Comparison of ENCODE assay signal across 16 cellular contexts in the genomic region with DNA sequence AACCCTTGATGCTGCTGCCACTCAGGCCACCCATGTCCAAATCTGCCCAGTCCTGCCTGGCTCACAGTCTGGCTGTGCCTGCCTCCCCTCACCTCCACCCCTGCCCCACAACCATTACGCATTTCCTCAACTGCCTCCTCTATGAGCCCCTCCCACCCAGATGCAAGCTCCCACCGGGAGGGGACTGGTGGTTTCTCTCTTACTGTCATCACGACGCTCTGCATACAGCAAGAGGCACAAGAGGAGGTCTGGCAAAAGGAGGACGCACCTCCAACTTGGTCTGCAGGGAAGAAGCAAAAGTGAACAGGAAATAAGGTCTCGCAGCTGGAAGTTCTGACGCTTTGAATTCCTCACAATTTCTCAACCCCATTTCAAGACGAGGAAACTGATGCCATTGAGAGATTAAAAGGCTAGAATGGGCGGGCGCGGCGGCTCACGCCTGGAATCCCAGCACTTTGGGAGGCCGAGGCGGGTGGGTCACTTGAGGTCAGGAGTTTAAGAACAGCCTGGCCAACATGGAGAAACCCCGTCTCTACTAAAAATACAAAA. TPM values are rescaled to one million over a fixed set of nuclear protein-coding genes. Genes with fewer than 3 reads are reported as not detected.
DNase-seq lines count a peak whose midpoint lies in the region; TF ChIP-seq lines count a peak whose summit lies in the region.
"Had no signal": no experiment of that assay in that cellular context is flagged by ENCODE, and none has a peak within 500 bp of the region (broad histone marks: within the 10 kb centered on the region; RNA-seq: fewer than 3 reads in every experiment).

No MANE protein-coding gene starts in this region.

- H3K4me2 ChIP-seq in neuronal stem cell (ENCODE audit: insufficient read depth, low read length, poor library complexity, severe bottlenecking) (no peak overlapping the region), H9 (ENCODE audit: insufficient read depth, insufficient read length, low read length) (no peak overlapping the region)

- H3K4me3 ChIP-seq in NB4 (ENCODE audit: low read depth, low read length), result no peak overlapping the region
- no peak overlapping the region for H3K4me3 ChIP-seq in neuronal stem cell (ENCODE audit: low read length in 2 of 2)
- no peak overlapping the region for H3K4me3 ChIP-seq in adrenal gland
- H3K4me3 ChIP-seq: SJCRH30 had no signal

- H3K36me3 ChIP-seq in neuronal stem cell (replicated peaks in 1 of 2; ENCODE audit: control insufficient read depth in 2 of 2, insufficient read depth in 2 of 2, low read length in 2 of 2) (no peaks in the 10 kb centered on the region), adrenal gland (replicated peaks in 1 of 2) (no peaks in the 10 kb centered on the region)
- H3K36me3 ChIP-seq: SJCRH30 had no signal

- H3K23ac ChIP-seq in neuronal stem cell (ENCODE audit: low read depth, low read length, poor library complexity), result peak overlapping the region; percentile 95
- H3K23ac ChIP-seq in H9 (ENCODE audit: insufficient read length, low read depth, low read length), result no peak overlapping the region

- no peaks in the 10 kb centered on the region for H4K20me1 ChIP-seq in H9 (ENCODE audit: control insufficient read depth, insufficient read depth, insufficient read length)

- H3K9me3 ChIP-seq in neuronal stem cell (replicated peaks in 1 of 2; ENCODE audit: control insufficient read depth in 2 of 2, insufficient read depth in 1 of 2, low read depth in 1 of 2, low read length in 2 of 2), result peaks cover 0 to 4% of the 10 kb centered on the region in 2 donors
- H3K9me3 ChIP-seq in H9 (ENCODE audit: control insufficient read depth, low read depth, low read length), result no peaks in the 10 kb centered on the region
- no peaks in the 10 kb centered on the region for H3K9me3 ChIP-seq in adrenal gland (replicated peaks in 1 of 3)
- H3K9me3 ChIP-seq: SJCRH30 had no signal

- peaks cover 0 to 27% (median 0%) of the 10 kb centered on the region in 3 experiments for H3K27me3 ChIP-seq in neuronal stem cell (ENCODE audit: control insufficient read depth in 3 of 3, insufficient read depth in 3 of 3, low read depth in 1 of 3, low read length in 3 of 3)
- H3K27me3 ChIP-seq in H9 (ENCODE audit: insufficient read depth, low read length), result no peaks in the 10 kb centered on the region
- H3K27me3 ChIP-seq in adrenal gland, result no peaks in the 10 kb centered on the region
- H3K27me3 ChIP-seq: SJCRH30 had no signal

- H3K14ac ChIP-seq in neuronal stem cell (ENCODE audit: low read length), result peak overlapping the region; percentile 71
- H3K14ac ChIP-seq in H9 (ENCODE audit: insufficient read depth, low read length), result no peak overlapping the region; the same call in 1 of the 2 replicates

- H2BK120ac ChIP-seq in neuronal stem cell (ENCODE audit: low read depth, low read length) (no peak overlapping the region), H9 (ENCODE audit: low read depth, low read length, poor library complexity, severe bottlenecking) (no peak overlapping the region)

- H3K23me2 ChIP-seq in H9 (ENCODE audit: insufficient read length, low read depth, low read length, poor library complexity, severe bottlenecking), result no peaks in the 10 kb centered on the region

- H2BK12ac ChIP-seq in neuronal stem cell (ENCODE audit: low read length) (no peak overlapping the region), H9 (ENCODE audit: insufficient read length, low read depth, low read length) (no peak overlapping the region)

- H3K4me3 Mint-ChIP-seq in chondrocyte (ENCODE audit: unreplicated experiment) (no peak overlapping the region), H9 (no peak overlapping the region)
- H3K4me3 Mint-ChIP-seq: CD8-positive, alpha-beta T cell had no signal

- no peak overlapping the region for H3K9ac ChIP-seq in neuronal stem cell (ENCODE audit: low read depth, low read length, poor library complexity)
- no peak overlapping the region for H3K9ac ChIP-seq in H9 (ENCODE audit: extremely low read depth, insufficient read length, low read length)

- no peak for TF ChIP-seq POLR2A in NB4 (IDR thresholded peaks at IDR 0.05; ENCODE audit: extremely low read depth, insufficient read length)
- no peak for TF ChIP-seq POLR2A in adrenal gland (IDR thresholded peaks at IDR 0.05)

- H4K5ac ChIP-seq in H9 (ENCODE audit: insufficient read length, low read depth, low read length), result no peak overlapping the region

- H3K79me1 ChIP-seq in neuronal stem cell (ENCODE audit: low read depth, low read length), result no peaks in the 10 kb centered on the region
- H3K79me1 ChIP-seq in H9 (ENCODE audit: insufficient read depth, low read depth, low read length, poor library complexity, severe bottlenecking), result no peaks in the 10 kb centered on the region

- H3K27ac Mint-ChIP-seq in chondrocyte (ENCODE audit: unreplicated experiment) (no peak overlapping the region), H9 (no peak overlapping the region)
- H3K27ac Mint-ChIP-seq: CD8-positive, alpha-beta T cell had no signal

- H3K4ac ChIP-seq in neuronal stem cell (ENCODE audit: low read length), result peak overlapping the region; percentile 23
- H3K4ac ChIP-seq in H9 (ENCODE audit: low read depth, low read length), result no peak overlapping the region

- no peak overlapping the region for H2AFZ ChIP-seq in neuronal stem cell (ENCODE audit: low read length)
- no peak overlapping the region for H2AFZ ChIP-seq in H9 (ENCODE audit: low read length)

- H2BK5ac ChIP-seq in neuronal stem cell (ENCODE audit: low read length) (no peak overlapping the region), H9 (ENCODE audit: insufficient read length, low read length) (no peak overlapping the region)

- H3K4me1 Mint-ChIP-seq in chondrocyte (ENCODE audit: low read depth), result peaks cover 7% of the 10 kb centered on the region
- peaks cover 10 to 11% of the 10 kb centered on the region in 2 experiments for H3K4me1 Mint-ChIP-seq in H9

- H3K9me3 Mint-ChIP-seq in chondrocyte (ENCODE audit: low read depth), result no peaks in the 10 kb centered on the region
- H3K9me3 Mint-ChIP-seq in H9, result peaks cover 0 to 3% of the 10 kb centered on the region in 2 experiments; a peak in 1 of 5 replicates
- H3K9me3 Mint-ChIP-seq: CD8-positive, alpha-beta T cell had no signal

- H4K91ac ChIP-seq in neuronal stem cell (ENCODE audit: low read depth, low read length, poor library complexity), result no peak overlapping the region
- no peak overlapping the region for H4K91ac ChIP-seq in H9 (ENCODE audit: insufficient read length, low read depth, low read length)

- H3K27me3 Mint-ChIP-seq in chondrocyte (ENCODE audit: low read depth) (no peaks in the 10 kb centered on the region), H9 (ENCODE audit: low read depth) (peaks cover 12% of the 10 kb centered on the region)

- no peak for TF ChIP-seq CTCF in NB4 (IDR thresholded peaks at IDR 0.05; ENCODE audit: low read depth, low read length)
- TF ChIP-seq CTCF in chondrocyte (IDR thresholded peaks at IDR 0.05), result no peak
- TF ChIP-seq CTCF in H9 (conservative IDR thresholded peaks at IDR 0.05), result no peak
- no peak for TF ChIP-seq CTCF in adrenal gland (IDR thresholded peaks at IDR 0.05)

- no peak overlapping the region for H4K8ac ChIP-seq in neuronal stem cell (ENCODE audit: low read depth, low read length)
- H4K8ac ChIP-seq in H9 (replicated peaks; ENCODE audit: insufficient read length, low read depth, low read length), result no peak overlapping the region

- H3K36me3 Mint-ChIP-seq in chondrocyte (ENCODE audit: low read depth) (no peaks in the 10 kb centered on the region), H9 (ENCODE audit: insufficient read depth in 1 of 3, low read depth in 3 of 3) (no peaks in the 10 kb centered on the region)
- H3K36me3 Mint-ChIP-seq: CD8-positive, alpha-beta T cell had no signal

- H3K27ac ChIP-seq in neuronal stem cell (replicated peaks; ENCODE audit: low read length), result no peak overlapping the region
- no peak overlapping the region for H3K27ac ChIP-seq in H9 (ENCODE audit: insufficient read length, low read depth, low read length)
- no peak overlapping the region for H3K27ac ChIP-seq in adrenal gland
- H3K27ac ChIP-seq: SJCRH30 had no signal

- H2BK20ac ChIP-seq in H9 (ENCODE audit: low read depth, low read length, poor library complexity, severe bottlenecking), result no peak overlapping the region

- no peak overlapping the region for H3K56ac ChIP-seq in H9 (ENCODE audit: insufficient read length, low read depth, low read length)

- no peak overlapping the region for H3T11ph ChIP-seq in H9 (ENCODE audit: low read length)

- H2AK5ac ChIP-seq in neuronal stem cell (ENCODE audit: low read depth, low read length) (no peak overlapping the region), H9 (ENCODE audit: insufficient read length, low read length) (no peak overlapping the region)

- H3K4me1 ChIP-seq in neuronal stem cell (ENCODE audit: control insufficient read depth in 2 of 2, insufficient read depth in 1 of 2, low read depth in 1 of 2, low read length in 2 of 2), result no peaks in the 10 kb centered on the region
- H3K4me1 ChIP-seq in H9 (ENCODE audit: insufficient read depth, low read length), result no peaks in the 10 kb centered on the region
- H3K4me1 ChIP-seq in adrenal gland (replicated peaks in 1 of 2), result peaks cover 0 to 11% of the 10 kb centered on the region in 2 donors
- H3K4me1 ChIP-seq: SJCRH30 had no signal

- intact Hi-C loops in adrenal gland (cut with DNase I), result no loop called here

- peak overlapping the region; percentile 38 for H3K18ac ChIP-seq in neuronal stem cell (ENCODE audit: low read length)
- H3K18ac ChIP-seq in H9 (ENCODE audit: insufficient read length, low read depth, low read length), result no peak overlapping the region

- no peaks in the 10 kb centered on the region for H3K79me2 ChIP-seq in H9 (ENCODE audit: insufficient read depth, low read length)

- DNase-seq in ELF-1 (ENCODE audit: low read depth, low spot score) (peak; percentile 47), NB4 (ENCODE audit: low read depth) (peak; percentile 23), chondrocyte (ENCODE audit: low spot score) (peak; percentile 42), neuronal stem cell (ENCODE audit: low spot score) (no peak), medulla oblongata (ENCODE audit: extremely low spot score) (no peak), H9 (no peak), KG1 (lab: John Stamatoyannopoulos, UW) (no peak), adrenal gland (no peak)
- DNase-seq: CD8-positive, alpha-beta T cell; NCI-H1092; NCI-H1694; NCI-H69; NK-92 treated with Interleukin-12 subunit alpha and Interleukin-12 subunit beta, amount 100 ng/mL, for 24 hours; RPMI8226; SJCRH30 had no signal

- H2BK15ac ChIP-seq in neuronal stem cell (ENCODE audit: low read length) (peak overlapping the region; percentile 37), H9 (ENCODE audit: low read depth, low read length) (no peak overlapping the region)

- WGBS in neuronal stem cell (ENCODE audit: extremely low coverage in 2 of 2, insufficient read length in 2 of 2, insufficient replicate concordance in 1 of 2), 2 donors, result no CpG with 5 or more reads among the region's 16 CpGs
- no CpG with 5 or more reads among the region's 16 CpGs for WGBS in H9 (ENCODE audit: extremely low coverage, insufficient read length, low lambda C conversion rate)
- WGBS in adrenal gland, 4 donors, result 73 to 84% (median 83%) methylated on average over 16 of the region's 16 CpGs

RNA-seq across cellular contexts. Expression of a gene that starts 42.3 kb away (rescaled TPM):
- not detected in 3 replicates for total RNA-seq in chondrocyte
- polyA plus RNA-seq in neuronal stem cell (2013, experiment 1 of 2), result 0.03 TPM
- polyA plus RNA-seq in neuronal stem cell (2013, experiment 2 of 2), result not detected
- 0.70 and 1.2 TPM in 2 replicates for total RNA-seq in H9 (2021)
- total RNA-seq in adrenal gland, result under 1 TPM in 3 of 8 donors, not detected in 5; 0.04 to 0.14 (median 0.04) TPM
- polyA plus RNA-seq in adrenal gland, result under 1 TPM in 2 of 3 donors, not detected in 1; 0.03 to 0.16 TPM
- total RNA-seq: CD8-positive, alpha-beta T cell; H4 had no signal

RNA-seq across cellular contexts. Expression of a gene that starts 54.3 kb away (rescaled TPM):
- total RNA-seq in chondrocyte (35.5 to 39.8 TPM (median 38.6 TPM) in 3 replicates), H9 (2021) (34.5 and 35.3 TPM in 2 replicates), adrenal gland (10 to 100 TPM in 6 of 8 donors, 1 to 10 TPM in 2; 5.8 to 48.5 (median 24.7) TPM)
- 21.3 TPM for polyA plus RNA-seq in neuronal stem cell (2013, experiment 1 of 2)
- 20.7 TPM for polyA plus RNA-seq in neuronal stem cell (2013, experiment 2 of 2)
- 100 to 1,000 TPM in 1 of 3 donors, 10 to 100 TPM in 1, 1 to 10 TPM in 1; 6.1 to 161 (median 65.4) TPM for polyA plus RNA-seq in adrenal gland

Comparison
In these comparisons a context has a peak if more than half of its experiments do, and no peak if none do; other contexts are left out.
1. DNase-seq: peak in ELF-1 (single experiment), NB4 (single experiment) and chondrocyte (single experiment); none in neuronal stem cell (single experiment), medulla oblongata (single experiment), H9 (single experiment), KG1 (single experiment) and adrenal gland (0 of 7).